17 cellular contexts compared by ENCODE assay signal in genomic region chr9:37102476-37102875, GRCh38.
"Had no signal": no experiment of that assay in that cellular context is flagged by ENCODE, and none has a peak within 500 bp of the region (broad histone marks: within the 10 kb centered on the region; RNA-seq: fewer than 3 reads in every experiment).

No MANE protein-coding gene starts in this region.

- DNase-seq: effector memory CD4-positive, alpha-beta T cell; foreskin melanocyte; heart left ventricle; hippocampal formation; left colon; left ventricle myocardium superior; naive B cell; occipital lobe; pancreas; right lobe of liver; stimulated activated CD4-positive, alpha-beta T cell treated with anti-CD3 and anti-CD28 coated beads, Interleukin-4, amount 100 ng/mL, for 1 hour; stimulated activated CD8-positive, alpha-beta memory T cell treated with anti-CD3 and anti-CD28 coated beads, Interleukin-4, amount 100 ng/mL, for 48 hours; transverse colon had no signal

- H3K27ac ChIP-seq: epithelial cell of prostate, esophagus muscularis mucosa, heart left ventricle, pancreas, right lobe of liver, thoracic aorta, transverse colon had no signal

- H3K36me3 ChIP-seq: esophagus muscularis mucosa, heart left ventricle, pancreas, right lobe of liver, thoracic aorta, transverse colon had no signal

- H3K27me3 ChIP-seq: pancreas, right lobe of liver, transverse colon had no signal

- H3K4me3 ChIP-seq: esophagus muscularis mucosa, heart left ventricle, lung, pancreas, right lobe of liver, thoracic aorta, transverse colon had no signal

- H3K9me3 ChIP-seq: esophagus muscularis mucosa, heart left ventricle, pancreas, right lobe of liver, thoracic aorta, transverse colon had no signal
